Comparison of ENCODE assay signal across 17 cellular contexts in the genomic region with DNA sequence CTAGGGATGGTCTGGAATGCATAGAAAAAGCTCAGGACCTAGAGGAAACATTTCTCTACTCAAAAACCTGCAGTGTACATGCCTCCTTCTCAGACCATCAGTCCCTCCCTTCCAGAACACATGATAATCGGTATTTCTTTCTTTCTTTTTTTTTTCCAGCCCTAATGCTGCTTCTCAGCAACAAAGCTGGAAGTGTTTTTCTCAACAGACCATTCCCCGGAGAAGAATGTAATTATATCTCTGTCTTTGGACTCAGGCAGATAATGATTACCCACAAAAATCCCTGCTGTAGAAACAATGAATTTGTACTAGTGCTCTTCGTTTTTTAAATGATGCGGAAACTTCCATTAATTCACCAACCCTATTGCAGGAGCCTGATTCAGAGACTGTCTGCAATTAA. TPM values are rescaled to one million over a fixed set of nuclear protein-coding genes. Genes with fewer than 3 reads are reported as not detected.
DNase-seq lines count a peak whose midpoint lies in the region; ATAC-seq and TF ChIP-seq lines count a peak whose summit lies in the region.
"Had no signal": no experiment of that assay in that cellular context is flagged by ENCODE, and none has a peak within 500 bp of the region (broad histone marks: within the 10 kb centered on the region; RNA-seq: fewer than 3 reads in every experiment).

No MANE protein-coding gene starts in this region.

- H3K27ac Mint-ChIP-seq in CD8-positive, alpha-beta memory T cell, result peak overlapping the region in 1 of 8 donors; percentile 43
- H3K27ac Mint-ChIP-seq: activated T-helper 2 cell treated with anti-CD3 and anti-CD28 coated beads, Interferon-gamma antibody, Interleukin-2, Interleukin-4, amounts not matched to agents 10 μg/mL and 5 μg/mL and 100 μg/mL, durations not matched to agents 14 hours and 24 hours and 36 hours had no signal

- H2AFZ ChIP-seq in osteoblast (ENCODE audit: low read length), result peak overlapping the region; percentile 12

- H3K9me3 Mint-ChIP-seq in CD8-positive, alpha-beta memory T cell, result peaks cover 0 to 1% (median 0%) of the 10 kb centered on the region in 5 donors
- H3K9me3 Mint-ChIP-seq: activated T-helper 2 cell treated with anti-CD3 and anti-CD28 coated beads, Interferon-gamma antibody, Interleukin-2, Interleukin-4, amounts not matched to agents 10 μg/mL and 5 μg/mL and 100 μg/mL, durations not matched to agents 14 hours and 24 hours and 36 hours had no signal

- no peak for DNase-seq in CD8-positive, alpha-beta memory T cell
- DNase-seq in NCI-H2171 (lab: John Stamatoyannopoulos, UW), result peak; percentile 14
- peak; percentile 36 for DNase-seq in choroid plexus epithelial cell (ENCODE audit: low read depth)
- DNase-seq in osteoblast (ENCODE audit: insufficient read length, low spot score, missing footprints), result no peak
- DNase-seq in NCI-H82 treated with DMSO at 0.1 percent for 48 hours (lab: John Stamatoyannopoulos, UW; ENCODE audit: unreplicated experiment), result no peak
- DNase-seq: activated CD4-positive, alpha-beta T cell treated with anti-CD3 and anti-CD28 coated beads for 48 hours; DND-41; left lung; mucosa of descending colon; NCI-H226 had no signal

- peak overlapping the region; percentile 9 for H3K27ac ChIP-seq in CD8-positive, alpha-beta memory T cell (ENCODE audit: low read depth, low read length)
- no peak overlapping the region for H3K27ac ChIP-seq in osteoblast (ENCODE audit: low read depth, low read length)
- H3K27ac ChIP-seq: left lung, neutrophil, thoracic aorta had no signal

- H3K4me1 Mint-ChIP-seq in CD8-positive, alpha-beta memory T cell, result peaks cover 0 to 3% (median 0%) of the 10 kb centered on the region in 3 donors

- H3K27me3 Mint-ChIP-seq in CD8-positive, alpha-beta memory T cell, result peaks cover 2 to 6% of the 10 kb centered on the region in 2 donors
- H3K27me3 Mint-ChIP-seq: dendritic cell treated with granulocyte-macrophage colony-stimulating factor and Interleukin-4, amounts not matched to agents 40 ng/mL and 50 ng/mL, for 4 days had no signal

- H3K4me2 ChIP-seq in osteoblast (ENCODE audit: insufficient read depth, low read length), result peak overlapping the region; percentile 15

- CTCF ChIA-PET in CD8-positive, alpha-beta memory T cell (lab: Charles Lee), result interaction anchor here (1.5 to 2.1 kb wide), 2 partner anchors 8 to 15 kb away, joined by 3 to 5 read pairs; no protein-coding TSS in a partner anchor

- H3K4me1 ChIP-seq in CD8-positive, alpha-beta memory T cell (ENCODE audit: insufficient read depth, low read length), result no peaks in the 10 kb centered on the region
- H3K4me1 ChIP-seq in osteoblast (ENCODE audit: insufficient read depth, low read length), result peaks cover 8% of the 10 kb centered on the region

- H3K9me3 ChIP-seq in CD8-positive, alpha-beta memory T cell (ENCODE audit: low read length), result no peaks in the 10 kb centered on the region
- no peaks in the 10 kb centered on the region for H3K9me3 ChIP-seq in osteoblast (ENCODE audit: low read depth, low read length)
- H3K9me3 ChIP-seq: mucosa of descending colon, neutrophil, thoracic aorta had no signal

- no peaks in the 10 kb centered on the region for H4K20me1 ChIP-seq in osteoblast (ENCODE audit: insufficient read depth, low read length)

- no peak for TF ChIP-seq CTCF in choroid plexus epithelial cell (conservative IDR thresholded peaks at IDR 0.05; ENCODE audit: low read depth, low read length)
- TF ChIP-seq CTCF in osteoblast (IDR thresholded peaks at IDR 0.05; ENCODE audit: extremely low read depth, low read depth, low read length), result no peak

- H3K27me3 ChIP-seq in CD8-positive, alpha-beta memory T cell (ENCODE audit: insufficient read depth, low read length, poor library complexity, severe bottlenecking), result no peaks in the 10 kb centered on the region
- H3K27me3 ChIP-seq in osteoblast (ENCODE audit: insufficient read depth, low read length), result no peaks in the 10 kb centered on the region
- H3K27me3 ChIP-seq: left lung, neutrophil had no signal

- H3K36me3 Mint-ChIP-seq in CD8-positive, alpha-beta memory T cell, result peaks cover 0 to under 1% (median 0%) of the 10 kb centered on the region in 3 donors

- ATAC-seq in GM19023 (IDR thresholded peaks at IDR 0.05; ENCODE audit: unreplicated experiment) (no peak), GM18861 (IDR thresholded peaks at IDR 0.05; ENCODE audit: unreplicated experiment) (no peak), HG03342 (IDR thresholded peaks at IDR 0.05; ENCODE audit: unreplicated experiment) (no peak)
- ATAC-seq: mucosa of descending colon had no signal

- no peak overlapping the region for H3K4me3 ChIP-seq in CD8-positive, alpha-beta memory T cell (ENCODE audit: low read length)
- H3K4me3 ChIP-seq in choroid plexus epithelial cell (ENCODE audit: low read depth, low read length) (no peak overlapping the region), osteoblast (ENCODE audit: insufficient read depth, low read length) (no peak overlapping the region)
- H3K4me3 ChIP-seq: left lung, mucosa of descending colon, thoracic aorta had no signal

- H3K36me3 ChIP-seq in CD8-positive, alpha-beta memory T cell (ENCODE audit: insufficient read depth, low read length), result no peaks in the 10 kb centered on the region
- H3K36me3 ChIP-seq in osteoblast (ENCODE audit: insufficient read depth, low read length), result no peaks in the 10 kb centered on the region
- H3K36me3 ChIP-seq: left lung, neutrophil, thoracic aorta had no signal

- H3K79me2 ChIP-seq in osteoblast (ENCODE audit: insufficient read depth, low read length), result no peaks in the 10 kb centered on the region

- no peak overlapping the region for H3K4me3 Mint-ChIP-seq in CD8-positive, alpha-beta memory T cell
- H3K4me3 Mint-ChIP-seq: dendritic cell treated with granulocyte-macrophage colony-stimulating factor and Interleukin-4, amounts not matched to agents 40 ng/mL and 50 ng/mL, for 4 days had no signal

- POLR2A ChIA-PET in CD8-positive, alpha-beta memory T cell (lab: Charles Lee), result no interaction called here

RNA-seq across cellular contexts. Expression of gene NDUFV2, which starts 44.1 kb away (rescaled TPM):
- 100 to 1,000 TPM; 324 to 331 TPM for total RNA-seq in CD8-positive, alpha-beta memory T cell
- polyA plus RNA-seq in CD8-positive, alpha-beta memory T cell, result 187 TPM
- total RNA-seq in osteoblast, result 95.9 and 102 TPM in 2 replicates

Comparison
In these comparisons a context has a peak if more than half of its experiments do, and no peak if none do; other contexts are left out.
1. DNase-seq: peak in NCI-H2171 (single experiment) and choroid plexus epithelial cell (single experiment); none in CD8-positive, alpha-beta memory T cell (0 of 5), osteoblast (single experiment) and NCI-H82 treated with DMSO at 0.1 percent for 48 hours (single experiment).